Comparison of ENCODE assay signal across 16 cellular contexts in the genomic region with DNA sequence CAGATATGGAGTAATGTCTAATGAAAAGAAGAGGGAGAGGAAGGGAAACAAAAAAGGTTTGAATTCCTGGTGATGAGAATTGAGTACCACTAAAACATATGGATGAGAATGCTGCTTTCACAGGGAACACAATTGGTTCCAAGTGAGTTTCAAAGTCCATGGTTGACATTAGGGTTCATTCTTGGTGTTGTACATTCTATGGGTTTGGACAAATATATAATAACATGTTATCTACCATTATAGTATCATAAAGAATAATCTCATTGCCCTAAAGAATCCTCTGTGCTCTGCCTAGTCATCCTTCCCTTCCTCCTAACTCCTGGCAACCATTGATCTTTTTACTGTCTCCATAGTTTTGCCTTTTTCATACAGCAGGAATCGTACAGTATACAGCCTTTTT. TPM values are rescaled to one million over a fixed set of nuclear protein-coding genes. Genes with fewer than 3 reads are reported as not detected.
DNase-seq lines count a peak whose midpoint lies in the region; ATAC-seq and TF ChIP-seq lines count a peak whose summit lies in the region.
"Had no signal": no experiment of that assay in that cellular context is flagged by ENCODE, and none has a peak within 500 bp of the region (broad histone marks: within the 10 kb centered on the region; RNA-seq: fewer than 3 reads in every experiment).

No MANE protein-coding gene starts in this region.

- H3K9me3 ChIP-seq in colonic mucosa (no peaks in the 10 kb centered on the region), mucosa of descending colon (no peaks in the 10 kb centered on the region), transverse colon (no peaks in the 10 kb centered on the region), left ventricle myocardium inferior (replicated peaks) (no peaks in the 10 kb centered on the region)
- H3K9me3 ChIP-seq: BLaER1 had no signal

- H3K4me1 Mint-ChIP-seq in activated naive CD8-positive, alpha-beta T cell (ENCODE audit: low read depth): peaks cover 3% of the 10 kb centered on the region
- no peaks in the 10 kb centered on the region for H3K4me1 Mint-ChIP-seq in activated naive CD8-positive, alpha-beta T cell treated with anti-CD3 and anti-CD28 coated beads, Interleukin-2, amount 50 U/mL, for 24 hours
- H3K4me1 Mint-ChIP-seq: GM23338 had no signal

- TF ChIP-seq CTCF in colonic mucosa (IDR thresholded peaks at IDR 0.05): no peak
- no peak for TF ChIP-seq CTCF in mucosa of descending colon (IDR thresholded peaks at IDR 0.05)
- no peak for TF ChIP-seq CTCF in transverse colon (IDR thresholded peaks at IDR 0.05)
- no peak for TF ChIP-seq CTCF in left ventricle myocardium inferior (IDR thresholded peaks at IDR 0.05; ENCODE audit: borderline replicate concordance)

- in situ Hi-C loops in transverse colon (cut with MboI; ENCODE audit: low pct_ligation_motif_present in 1 of 4, low pct_unique_long_range_greater_than_20kb in 1 of 4, low sequenced_read_pairs in 3 of 4): no loop called here

- no peaks in the 10 kb centered on the region for H3K9me3 Mint-ChIP-seq in activated naive CD8-positive, alpha-beta T cell (ENCODE audit: low read depth)
- H3K9me3 Mint-ChIP-seq in activated naive CD8-positive, alpha-beta T cell treated with anti-CD3 and anti-CD28 coated beads, Interleukin-2, amount 50 U/mL, for 24 hours: no peaks in the 10 kb centered on the region
- H3K9me3 Mint-ChIP-seq: CD8-positive, alpha-beta memory T cell; GM23338 had no signal

- H3K27ac Mint-ChIP-seq in activated naive CD8-positive, alpha-beta T cell: peak overlapping the region; percentile 36
- no peak overlapping the region for H3K27ac Mint-ChIP-seq in activated naive CD8-positive, alpha-beta T cell treated with anti-CD3 and anti-CD28 coated beads, Interleukin-2, amount 50 U/mL, for 24 hours
- H3K27ac Mint-ChIP-seq: GM23338 had no signal

- H3K27ac ChIP-seq in colonic mucosa (peak overlapping the region; percentile 34), transverse colon (peak overlapping the region; percentile 10 to 69 (median 24)), left ventricle myocardium inferior (replicated peaks) (no peak overlapping the region)
- H3K27ac ChIP-seq: BLaER1 had no signal

- DNase-seq in activated naive CD8-positive, alpha-beta T cell treated with anti-CD3 and anti-CD28 coated beads, Interleukin-2, amount 50 U/mL, for 24 hours: no peak
- DNase-seq in colonic mucosa (no peak), mucosa of descending colon (no peak), transverse colon (no peak), cerebellar nuclear complex (lab: John Stamatoyannopoulos, UW) (no peak), left ventricle myocardium inferior (no peak), kidney tubule cell (ENCODE audit: low spot score) (no peak)
- DNase-seq: 8988T; AML-193; CD8-positive, alpha-beta memory T cell; DMS 273 treated with DMSO at 0.1 percent for 48 hours; DMS79; H7 had no signal

- intact Hi-C loops in colonic mucosa (cut with DNase I) (no loop called here), mucosa of descending colon (cut with DNase I, micrococcal nuclease) (no loop called here), transverse colon (cut with DNase I; ENCODE audit: low total_unique reads) (no loop called here), left ventricle myocardium inferior (cut with micrococcal nuclease) (no loop called here)

- 73 to 91% methylated on average over 1 of the region's 1 CpG for WGBS in transverse colon (ENCODE audit: low coverage in 1 of 2), 2 donors

- no peak for TF ChIP-seq EP300 in transverse colon (IDR thresholded peaks at IDR 0.05; ENCODE audit: low read depth)

- no peak for ATAC-seq in activated naive CD8-positive, alpha-beta T cell treated with anti-CD3 and anti-CD28 coated beads, Interleukin-2, amount 50 U/mL, for 24 hours
- ATAC-seq in mucosa of descending colon: peak; percentile 71
- ATAC-seq: GM23338 had no signal

- H3K36me3 ChIP-seq in colonic mucosa: no peaks in the 10 kb centered on the region
- H3K36me3 ChIP-seq in mucosa of descending colon (ENCODE audit: low read depth): peaks cover 5% of the 10 kb centered on the region
- H3K36me3 ChIP-seq in transverse colon: peaks cover 0 to 28% (median 11%) of the 10 kb centered on the region in 4 donors
- H3K36me3 ChIP-seq in left ventricle myocardium inferior: peaks cover 60% of the 10 kb centered on the region

- H3K27me3 ChIP-seq in colonic mucosa: no peaks in the 10 kb centered on the region
- no peaks in the 10 kb centered on the region for H3K27me3 ChIP-seq in transverse colon
- no peaks in the 10 kb centered on the region for H3K27me3 ChIP-seq in left ventricle myocardium inferior (ENCODE audit: low read depth)
- H3K27me3 ChIP-seq: BLaER1 had no signal

- H3K4me1 ChIP-seq in colonic mucosa (no peaks in the 10 kb centered on the region), mucosa of descending colon (ENCODE audit: low read depth) (peaks cover 7% of the 10 kb centered on the region), transverse colon (peaks cover 0 to 17% (median 6%) of the 10 kb centered on the region in 4 donors), left ventricle myocardium inferior (peaks cover under 1% of the 10 kb centered on the region)
- H3K4me1 ChIP-seq: BLaER1 had no signal

- no peaks in the 10 kb centered on the region for H3K27me3 Mint-ChIP-seq in activated naive CD8-positive, alpha-beta T cell
- no peaks in the 10 kb centered on the region for H3K27me3 Mint-ChIP-seq in activated naive CD8-positive, alpha-beta T cell treated with anti-CD3 and anti-CD28 coated beads, Interleukin-2, amount 50 U/mL, for 24 hours
- H3K27me3 Mint-ChIP-seq: CD8-positive, alpha-beta memory T cell had no signal

- H3K9ac ChIP-seq in colonic mucosa (ENCODE audit: low read depth in 2 of 2, low read length in 2 of 2): no peak overlapping the region
- H3K9ac ChIP-seq: BLaER1 had no signal

- peaks cover 8% of the 10 kb centered on the region for H3K36me3 Mint-ChIP-seq in activated naive CD8-positive, alpha-beta T cell
- H3K36me3 Mint-ChIP-seq in activated naive CD8-positive, alpha-beta T cell treated with anti-CD3 and anti-CD28 coated beads, Interleukin-2, amount 50 U/mL, for 24 hours (ENCODE audit: low read depth): peaks cover 24% of the 10 kb centered on the region

- H3K4me3 Mint-ChIP-seq in activated naive CD8-positive, alpha-beta T cell: no peak overlapping the region
- H3K4me3 Mint-ChIP-seq in activated naive CD8-positive, alpha-beta T cell treated with anti-CD3 and anti-CD28 coated beads, Interleukin-2, amount 50 U/mL, for 24 hours: no peak overlapping the region
- H3K4me3 Mint-ChIP-seq: CD8-positive, alpha-beta memory T cell; GM23338 had no signal

- H3K4me3 ChIP-seq in colonic mucosa (no peak overlapping the region), mucosa of descending colon (no peak overlapping the region), transverse colon (no peak overlapping the region), left ventricle myocardium inferior (no peak overlapping the region)
- H3K4me3 ChIP-seq: BLaER1, GM23338 had no signal

- no peak for TF ChIP-seq POLR2A in transverse colon (IDR thresholded peaks at IDR 0.05)

RNA-seq across cellular contexts. Expression of gene TMCO1, which starts 20.1 kb away (rescaled TPM):
- total RNA-seq in colonic mucosa (100 to 1,000 TPM; 149 to 173 TPM), mucosa of descending colon (100 to 1,000 TPM; 103 to 209 (median 144) TPM), transverse colon (100 to 1,000 TPM in 3 of 4 donors, 10 to 100 TPM in 1; 28.3 to 180 (median 128) TPM), left ventricle myocardium inferior (51.9 TPM)

RNA-seq across cellular contexts. Expression of gene ALDH9A1, which starts 50.2 kb away (rescaled TPM):
- 10 to 100 TPM; 62.3 to 77.4 TPM for total RNA-seq in colonic mucosa
- total RNA-seq in mucosa of descending colon: 10 to 100 TPM; 32.6 to 53.1 (median 49.8) TPM
- total RNA-seq in transverse colon: 100 to 1,000 TPM in 1 of 4 donors, 10 to 100 TPM in 3; 15.3 to 103 (median 59.5) TPM
- total RNA-seq in left ventricle myocardium inferior: 63.2 TPM
